Comparison of ENCODE assay signal across 12 cellular contexts in the genomic region with DNA sequence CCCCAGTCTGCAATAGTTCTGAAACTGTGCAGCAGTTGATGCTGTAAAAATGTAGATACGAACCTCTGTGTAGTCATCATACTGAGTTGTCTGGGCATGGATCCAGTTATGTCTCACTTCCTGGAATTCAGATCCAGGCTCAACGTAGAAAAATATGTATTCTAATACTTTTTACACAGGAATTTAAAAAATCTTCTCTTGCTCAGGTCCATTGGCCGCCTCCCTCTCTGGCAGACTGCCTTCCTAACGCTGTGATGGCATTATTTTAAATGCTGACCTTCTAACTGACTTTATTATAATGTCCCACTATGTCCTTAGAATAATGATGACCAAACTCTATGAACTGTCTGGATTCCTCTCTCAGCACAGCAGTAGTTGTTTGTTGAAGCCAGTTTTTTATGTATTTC.
A peak's percentile ranks its signal among the peaks of the same experiment; 100 is the strongest.
DNase-seq lines count a peak whose midpoint lies in the region; ATAC-seq, FAIRE-seq and TF ChIP-seq lines count a peak whose summit lies in the region.
"Had no signal": no experiment of that assay in that cellular context is flagged by ENCODE, and none has a peak within 500 bp of the region (broad histone marks: within the 10 kb centered on the region; RNA-seq: fewer than 3 reads in every experiment).

No MANE protein-coding gene starts in this region.

- peaks cover 10% of the 10 kb centered on the region for H3K36me3 ChIP-seq in bronchial epithelial cell (ENCODE audit: control insufficient read depth, insufficient read depth, low read length)
- peaks cover 0 to 43% of the 10 kb centered on the region in 2 donors for H3K36me3 ChIP-seq in vagina

- intact Hi-C loops in Right ventricle myocardium superior (cut with DNase I), result no loop called here
- intact Hi-C loops in cardiac septum (cut with DNase I), result no loop called here
- intact Hi-C loops in vagina (cut with DNase I), result no loop called here

- no peak for TF ChIP-seq CTCF in bronchial epithelial cell (IDR thresholded peaks at IDR 0.05; ENCODE audit: insufficient read depth, low read length, severe bottlenecking)
- no peak for TF ChIP-seq CTCF in vagina (IDR thresholded peaks at IDR 0.05)

- H3K27ac ChIP-seq in vagina, result peak overlapping the region; percentile 20

- no peak for FAIRE-seq in bronchial epithelial cell (lab: Jason Lieb, UNC)
- FAIRE-seq: A204.1 had no signal

- TF ChIP-seq POLR2A in vagina (IDR thresholded peaks at IDR 0.05), result no peak

- H3K27me3 ChIP-seq in bronchial epithelial cell (ENCODE audit: control insufficient read depth, insufficient read depth, low read length) (no peaks in the 10 kb centered on the region), vagina (no peaks in the 10 kb centered on the region)

- H3K4me1 ChIP-seq in vagina, result peaks cover 18% of the 10 kb centered on the region

- DNase-seq in Right ventricle myocardium superior (no peak), cardiac septum (ENCODE audit: low spot score) (no peak), bronchial epithelial cell (ENCODE audit: low read depth) (peak; percentile 88), left lobe of liver (ENCODE audit: low spot score) (no peak), vagina (ENCODE audit: extremely low spot score in 2 of 2) (no peak), NCI-H2081 (lab: John Stamatoyannopoulos, UW) (no peak), 8988T (no peak)
- DNase-seq: activated CD4-positive, alpha-beta T cell treated with anti-CD3 and anti-CD28 coated beads for 48 hours; NCI-H345; occipital lobe had no signal

- peak; percentile 62 for ATAC-seq in Right ventricle myocardium superior (ENCODE audit: poor library complexity)
- ATAC-seq in left lobe of liver, result peak; percentile 49
- no peak for ATAC-seq in GM19395 (IDR thresholded peaks at IDR 0.05; ENCODE audit: unreplicated experiment)

- H3K4me3 ChIP-seq in bronchial epithelial cell (ENCODE audit: low read depth, low read length), result no peak overlapping the region
- no peak overlapping the region for H3K4me3 ChIP-seq in vagina

- no peaks in the 10 kb centered on the region for H3K9me3 ChIP-seq in vagina
